In the genomic region with DNA sequence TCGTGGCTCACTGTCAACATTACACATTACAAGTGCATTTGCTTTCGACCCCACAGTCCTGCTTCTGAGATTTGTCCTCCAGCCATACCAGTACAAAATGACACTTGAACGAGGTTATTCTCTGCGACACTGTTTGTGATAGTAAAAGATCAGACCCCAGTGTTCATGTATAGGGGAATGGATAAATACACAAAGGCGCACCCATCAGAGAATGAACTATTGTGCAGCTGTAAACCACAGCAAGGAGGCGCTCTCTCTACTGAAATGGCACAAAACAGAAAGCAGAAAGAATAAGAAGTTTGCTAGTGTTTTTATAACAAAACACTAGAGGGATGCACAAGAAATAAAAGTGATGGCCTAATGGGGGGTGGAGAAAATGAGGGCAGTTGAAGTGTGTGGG, we compare ENCODE assay signal across 14 cellular contexts. TPM values are rescaled to one million over a fixed set of nuclear protein-coding genes. Genes with fewer than 3 reads are reported as not detected.
DNase-seq lines count a peak whose midpoint lies in the region; ATAC-seq and TF ChIP-seq lines count a peak whose summit lies in the region.
"Had no signal": no experiment of that assay in that cellular context is flagged by ENCODE, and none has a peak within 500 bp of the region (broad histone marks: within the 10 kb centered on the region; RNA-seq: fewer than 3 reads in every experiment).

No MANE protein-coding gene starts in this region.

- TF ChIP-seq POLR2A in vagina (IDR thresholded peaks at IDR 0.05), result no peak

- CTCF ChIA-PET in WTC11 (lab: Charles Lee), result interaction anchor here (0.6 to 8.1 kb wide), 18 partner anchors 10 to 339 kb away, joined by 3 to 128 read pairs (median 6); a partner anchor contains a TSS

- H3K4me1 Mint-ChIP-seq in WTC11 (peaks cover 49% of the 10 kb centered on the region), neural progenitor cell (peaks cover 29% of the 10 kb centered on the region)

- H2AFZ ChIP-seq in Loucy (ENCODE audit: low read length) (no peak overlapping the region), neural progenitor cell (replicated peaks) (no peak overlapping the region)

- H3F3A ChIP-seq in Loucy (ENCODE audit: low read depth), result 0 out of 2 replicates have a peak, but pooled peaks cover 6% of the 10 kb centered on the region
- H3F3A ChIP-seq in neural progenitor cell (ENCODE audit: low read depth), result peaks cover 23% of the 10 kb centered on the region

- peaks cover 28% of the 10 kb centered on the region for H3K4me1 ChIP-seq in Loucy (ENCODE audit: insufficient read depth, low read length, poor library complexity, severe bottlenecking)
- peaks cover 15% of the 10 kb centered on the region for H3K4me1 ChIP-seq in neural progenitor cell
- H3K4me1 ChIP-seq in vagina, result peaks cover 10% of the 10 kb centered on the region

- H3K27ac ChIP-seq in neural progenitor cell, result no peak overlapping the region
- H3K27ac ChIP-seq in vagina, result no peak overlapping the region
- H3K27ac ChIP-seq: HL-60 had no signal

- ATAC-seq in WTC11 (no peak), HG03460 (IDR thresholded peaks at IDR 0.05; ENCODE audit: unreplicated experiment) (no peak)
- ATAC-seq: activated T-helper 17 cell treated with anti-CD3 and anti-CD28 coated beads, Interleukin-2, amount 50 U/mL, for 72 hours had no signal

- no peak overlapping the region for H3K4me3 ChIP-seq in Loucy (ENCODE audit: low read length, poor library complexity, severe bottlenecking)
- H3K4me3 ChIP-seq in neural progenitor cell, result no peak overlapping the region
- no peak overlapping the region for H3K4me3 ChIP-seq in vagina

- H3K79me2 ChIP-seq in Loucy (ENCODE audit: insufficient read depth, low read length), result peaks cover 12% of the 10 kb centered on the region
- H3K79me2 ChIP-seq in neural progenitor cell (ENCODE audit: low read depth), result no peaks in the 10 kb centered on the region

- H3K4me2 ChIP-seq in Loucy (ENCODE audit: low read depth, low read length, poor library complexity, severe bottlenecking), result no peak overlapping the region
- no peak overlapping the region for H3K4me2 ChIP-seq in neural progenitor cell

- no peaks in the 10 kb centered on the region for H3K27me3 Mint-ChIP-seq in WTC11 (ENCODE audit: low read depth)
- peaks cover 7% of the 10 kb centered on the region for H3K27me3 Mint-ChIP-seq in neural progenitor cell (ENCODE audit: insufficient read depth, low read depth)

- no peaks in the 10 kb centered on the region for H4K20me1 ChIP-seq in Loucy (ENCODE audit: insufficient read depth, low read length, poor library complexity, severe bottlenecking)
- no peaks in the 10 kb centered on the region for H4K20me1 ChIP-seq in neural progenitor cell (ENCODE audit: low read depth)

- no peaks in the 10 kb centered on the region for H3K36me3 Mint-ChIP-seq in WTC11
- H3K36me3 Mint-ChIP-seq in neural progenitor cell, result no peaks in the 10 kb centered on the region

- no peaks in the 10 kb centered on the region for H3K9me3 ChIP-seq in Loucy (ENCODE audit: insufficient read depth, low read depth, low read length)
- no peaks in the 10 kb centered on the region for H3K9me3 ChIP-seq in neural progenitor cell (ENCODE audit: low read depth)
- H3K9me3 ChIP-seq in vagina, result no peaks in the 10 kb centered on the region

- TF ChIP-seq CTCF in Loucy (conservative IDR thresholded peaks at IDR 0.05; ENCODE audit: low read length), result peak; percentile 84
- peak; percentile 31; the same call in 1 of the 2 replicates for TF ChIP-seq CTCF in WTC11 (IDR thresholded peaks at IDR 0.05)
- TF ChIP-seq CTCF in neural progenitor cell (IDR thresholded peaks at IDR 0.05), result peak; percentile 46
- TF ChIP-seq CTCF in vagina (IDR thresholded peaks at IDR 0.05), result no peak

- DNase-seq in SKM-1 treated with dmso at 0.1 percent for 144 hours (lab: John Stamatoyannopoulos, UW; ENCODE audit: unreplicated experiment) (peak; percentile 46), SKM-1 (lab: John Stamatoyannopoulos, UW; ENCODE audit: unreplicated experiment) (no peak), WTC11 (ENCODE audit: low spot score) (no peak), neural progenitor cell (ENCODE audit: low spot score) (no peak), vagina (ENCODE audit: extremely low spot score in 2 of 2) (no peak)
- DNase-seq in activated effector memory CD4-positive, alpha-beta T cell treated with Interleukin-2 at 50 U/mL for 16 hours, result no peak
- DNase-seq: H7, NCI-H2227 treated with DMSO at 0.1 percent for 48 hours, occipital lobe had no signal

- intact Hi-C loops in vagina (cut with DNase I), result loop anchor here (10.0 kb wide), 1 partner anchor 342 kb away; a partner anchor contains a TSS

- H3K27ac Mint-ChIP-seq in WTC11, result no peak overlapping the region
- no peak overlapping the region for H3K27ac Mint-ChIP-seq in neural progenitor cell
- H3K27ac Mint-ChIP-seq: activated T-helper 17 cell treated with anti-CD3 and anti-CD28 coated beads, Interleukin-2, amount 50 U/mL, for 72 hours; T-helper 2 cell treated with Interferon-gamma antibody and Interleukin-4, amounts not matched to agents 5 μg/mL and 100 μg/mL, for 36 hours had no signal

- no peak overlapping the region for H3K9ac ChIP-seq in Loucy (ENCODE audit: low read depth, low read length, poor library complexity, severe bottlenecking)
- no peak overlapping the region for H3K9ac ChIP-seq in neural progenitor cell

- POLR2A ChIA-PET in WTC11 (lab: Charles Lee), result no interaction called here

- H3K36me3 ChIP-seq in Loucy (ENCODE audit: insufficient read depth, low read length) (no peaks in the 10 kb centered on the region), neural progenitor cell (no peaks in the 10 kb centered on the region), vagina (no peaks in the 10 kb centered on the region)

- H3K27me3 ChIP-seq in Loucy (ENCODE audit: insufficient read depth, low read length, poor library complexity, severe bottlenecking) (no peaks in the 10 kb centered on the region), neural progenitor cell (peaks cover 14% of the 10 kb centered on the region), vagina (no peaks in the 10 kb centered on the region)

- H3K4me3 Mint-ChIP-seq in WTC11 (no peak overlapping the region), neural progenitor cell (no peak overlapping the region)
- H3K4me3 Mint-ChIP-seq: activated T-helper 17 cell treated with anti-CD3 and anti-CD28 coated beads, Interleukin-2, amount 50 U/mL, for 72 hours; T-helper 2 cell treated with Interferon-gamma antibody and Interleukin-4, amounts not matched to agents 5 μg/mL and 100 μg/mL, for 36 hours had no signal

- no peaks in the 10 kb centered on the region for H3K9me2 ChIP-seq in Loucy (replicated peaks; ENCODE audit: low read depth, low read length)

- H3K9me3 Mint-ChIP-seq in WTC11, result no peaks in the 10 kb centered on the region
- H3K9me3 Mint-ChIP-seq in neural progenitor cell, result no peaks in the 10 kb centered on the region
- H3K9me3 Mint-ChIP-seq: activated T-helper 17 cell treated with anti-CD3 and anti-CD28 coated beads, Interleukin-2, amount 50 U/mL, for 72 hours; T-helper 2 cell treated with Interferon-gamma antibody and Interleukin-4, amounts not matched to agents 5 μg/mL and 100 μg/mL, for 36 hours had no signal

TF ChIP-seq in WTC11, 78 proteins besides CTCF, POLR2A, EP300 and RAD21:
- TF ChIP-seq, protein P1, sequence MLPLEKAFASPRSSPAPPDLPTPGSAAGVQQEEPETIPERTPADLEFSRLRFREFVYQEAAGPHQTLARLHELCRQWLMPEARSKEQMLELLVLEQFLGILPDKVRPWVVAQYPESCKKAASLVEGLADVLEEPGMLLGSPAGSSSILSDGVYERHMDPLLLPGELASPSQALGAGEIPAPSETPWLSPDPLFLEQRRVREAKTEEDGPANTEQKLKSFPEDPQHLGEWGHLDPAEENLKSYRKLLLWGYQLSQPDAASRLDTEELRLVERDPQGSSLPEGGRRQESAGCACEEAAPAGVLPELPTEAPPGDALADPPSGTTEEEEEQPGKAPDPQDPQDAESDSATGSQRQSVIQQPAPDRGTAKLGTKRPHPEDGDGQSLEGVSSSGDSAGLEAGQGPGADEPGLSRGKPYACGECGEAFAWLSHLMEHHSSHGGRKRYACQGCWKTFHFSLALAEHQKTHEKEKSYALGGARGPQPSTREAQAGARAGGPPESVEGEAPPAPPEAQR (CRISPR knock-in tag; IDR thresholded peaks at IDR 0.05), result no peak
- TF ChIP-seq KAT7 (CRISPR knock-in tag; IDR thresholded peaks at IDR 0.05; ENCODE audit: borderline replicate concordance) (no peak), GABPB1 (CRISPR knock-in tag; IDR thresholded peaks at IDR 0.05) (no peak), ZNF121 (CRISPR knock-in tag; IDR thresholded peaks at IDR 0.05) (no peak), ZNF219 (CRISPR knock-in tag; IDR thresholded peaks at IDR 0.05; ENCODE audit: borderline replicate concordance) (no peak)
- TF ChIP-seq, protein P2, sequence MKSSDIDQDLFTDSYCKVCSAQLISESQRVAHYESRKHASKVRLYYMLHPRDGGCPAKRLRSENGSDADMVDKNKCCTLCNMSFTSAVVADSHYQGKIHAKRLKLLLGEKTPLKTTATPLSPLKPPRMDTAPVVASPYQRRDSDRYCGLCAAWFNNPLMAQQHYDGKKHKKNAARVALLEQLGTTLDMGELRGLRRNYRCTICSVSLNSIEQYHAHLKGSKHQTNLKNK (CRISPR knock-in tag; IDR thresholded peaks at IDR 0.05), result no peak
- TF ChIP-seq, protein P3, sequence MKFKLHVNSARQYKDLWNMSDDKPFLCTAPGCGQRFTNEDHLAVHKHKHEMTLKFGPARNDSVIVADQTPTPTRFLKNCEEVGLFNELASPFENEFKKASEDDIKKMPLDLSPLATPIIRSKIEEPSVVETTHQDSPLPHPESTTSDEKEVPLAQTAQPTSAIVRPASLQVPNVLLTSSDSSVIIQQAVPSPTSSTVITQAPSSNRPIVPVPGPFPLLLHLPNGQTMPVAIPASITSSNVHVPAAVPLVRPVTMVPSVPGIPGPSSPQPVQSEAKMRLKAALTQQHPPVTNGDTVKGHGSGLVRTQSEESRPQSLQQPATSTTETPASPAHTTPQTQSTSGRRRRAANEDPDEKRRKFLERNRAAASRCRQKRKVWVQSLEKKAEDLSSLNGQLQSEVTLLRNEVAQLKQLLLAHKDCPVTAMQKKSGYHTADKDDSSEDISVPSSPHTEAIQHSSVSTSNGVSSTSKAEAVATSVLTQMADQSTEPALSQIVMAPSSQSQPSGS (CRISPR knock-in tag; IDR thresholded peaks at IDR 0.05; ENCODE audit: borderline replicate concordance, low read depth), result no peak

RNA-seq across cellular contexts. Expression of a gene that starts 4.9 kb away (rescaled TPM):
- 56.3 to 59.1 TPM (median 57.4 TPM) in 3 replicates for total RNA-seq in WTC11 (2021)
- 23.3 TPM in 2 replicates for total RNA-seq in neural progenitor cell (ENCODE audit: low replicate concordance)
- total RNA-seq in vagina, result 28.0 TPM

RNA-seq across cellular contexts. Expression of a gene that starts 20.5 kb away (rescaled TPM):
- total RNA-seq in WTC11 (2021), result 38.2 to 43.8 TPM (median 39.3 TPM) in 3 replicates
- 26.0 and 39.1 TPM in 2 replicates for total RNA-seq in neural progenitor cell (ENCODE audit: low replicate concordance)
- 47.6 TPM for total RNA-seq in vagina

RNA-seq across cellular contexts. Expression of a gene that starts 38.3 kb away (rescaled TPM):
- total RNA-seq in WTC11 (2021), result 144 to 170 TPM (median 151 TPM) in 3 replicates
- 64.6 and 98.0 TPM in 2 replicates for total RNA-seq in neural progenitor cell (ENCODE audit: low replicate concordance)
- 30.7 TPM for total RNA-seq in vagina

Comparison
In these comparisons a context has a peak if more than half of its experiments do, and no peak if none do; other contexts are left out.
1. CTCF ChIP-seq: peak in Loucy (single experiment), WTC11 (single experiment) and neural progenitor cell (single experiment); none in vagina (0 of 3).